In genomic region chr20:17742426-17743130, GRCh38 we compare ENCODE assay signal across 6 cellular contexts. TPM values are rescaled to one million over a fixed set of nuclear protein-coding genes. Genes with fewer than 3 reads are reported as not detected.
"Had no signal": no experiment of that assay in that cellular context is flagged by ENCODE, and none has a peak within 500 bp of the region (broad histone marks: within the 10 kb centered on the region; RNA-seq: fewer than 3 reads in every experiment).

No MANE protein-coding gene starts in this region.

- DNase-seq: H9, HCEC 1CT, IMR-90 had no signal

- H3K27ac Mint-ChIP-seq: GM23338, H9 had no signal

- H3K4me3 Mint-ChIP-seq: GM23338, H9 had no signal

- ATAC-seq: GM23338 had no signal

- H3K4me3 ChIP-seq: GM23338 had no signal

RNA-seq across cellular contexts. Expression of gene BANF2, which starts 42.8 kb away (rescaled TPM):
- total RNA-seq: GM23338, H1, H9, HT-29, IMR-90 had no signal
- polyA plus RNA-seq: GM23338, H1, IMR-90 had no signal
